ENCODE assay signal across 8 cellular contexts in genomic region chr14:35808658-35809563, GRCh38. TPM values are rescaled to one million over a fixed set of nuclear protein-coding genes. Genes with fewer than 3 reads are reported as not detected.
DNase-seq lines count a peak whose midpoint lies in the region; ATAC-seq, FAIRE-seq and TF ChIP-seq lines count a peak whose summit lies in the region.
"Not testable (repeated sequence)": the region's sequence is repeated elsewhere in the genome, so short reads cannot be mapped to it uniquely, and the experiment has no call there.

TSS of gene RALGAPA1 (minus strand) at chr14:35809295. CDS start at chr14:35808835, 460 bp downstream.

- intact Hi-C loops in psoas muscle (cut with DNase I) = not testable (repeated sequence)

- ATAC-seq in GM18499 (IDR thresholded peaks at IDR 0.05; ENCODE audit: insufficient read depth, unreplicated experiment) = peak; percentile 92
- peak; percentile 95 for ATAC-seq in HG02943 (IDR thresholded peaks at IDR 0.05; ENCODE audit: low read depth, unreplicated experiment)
- ATAC-seq in psoas muscle = peak; percentile 97 to 100 (median 99)

- WGBS in psoas muscle, 3 donors = 0 to 1% (median 0%) methylated on average over 38 to 54 of the region's 64 CpGs

- peaks cover 0 to 23% of the 10 kb centered on the region in 2 donors for H3K4me1 ChIP-seq in right atrium auricular region
- H3K4me1 ChIP-seq in psoas muscle = peaks cover 20% of the 10 kb centered on the region

- H3K4me3 ChIP-seq in right atrium auricular region (peak within 1 kb of the TSS; percentile 75 to 78), psoas muscle (peak within 1 kb of the TSS; percentile 71)

- DNase-seq in NCI-H187 (lab: John Stamatoyannopoulos, UW) (peak; percentile 82 to 93), T-helper 2 cell (peak; percentile 76 to 98 (median 92)), anterior cingulate cortex (lab: John Stamatoyannopoulos, UW) (peak; percentile 44 to 95 (median 86)), right atrium auricular region (ENCODE audit: low spot score) (peak; percentile 97), psoas muscle (peak; percentile 91 to 96), urothelium cell line (ENCODE audit: low spot score) (peak; percentile 92)

- H3K36me3 ChIP-seq in right atrium auricular region; psoas muscle (ENCODE audit: insufficient read depth in 1 of 2, low read depth in 1 of 2): not testable (repeated sequence)

- FAIRE-seq in urothelium cell line (lab: Jason Lieb, UNC) = peak; percentile 70

- H3K27me3 ChIP-seq in right atrium auricular region; psoas muscle (ENCODE audit: insufficient read depth in 3 of 3, low read length in 2 of 3): not testable (repeated sequence)

- TF ChIP-seq CTCF in right atrium auricular region (IDR thresholded peaks at IDR 0.05) = peak in 1 of 2 donors; percentile 35
- TF ChIP-seq CTCF in psoas muscle (IDR thresholded peaks at IDR 0.05) = peak; percentile 38

- not testable (repeated sequence) for H3K9me3 ChIP-seq in right atrium auricular region, psoas muscle

- peak within 1 kb of the TSS; percentile 90 to 95 for H3K27ac ChIP-seq in right atrium auricular region
- peak within 1 kb of the TSS; percentile 85 for H3K27ac ChIP-seq in psoas muscle

RNA-seq across cellular contexts. Expression of gene RALGAPA1, which starts in this region (rescaled TPM):
- 10 to 100 TPM; 26.9 to 29.6 TPM for total RNA-seq in right atrium auricular region
- total RNA-seq in psoas muscle = 10 to 100 TPM; 28.0 to 40.1 (median 35.2) TPM
- 10 to 100 TPM in 1 of 3 donors, 1 to 10 TPM in 2; 4.3 to 12.7 (median 8.7) TPM for polyA plus RNA-seq in psoas muscle

Comparison
In these comparisons a context has a peak if more than half of its experiments do, and no peak if none do; other contexts are left out.
1. Peak in every context shown above with its lines: DNase-seq, ATAC-seq, H3K4me3 ChIP-seq and H3K27ac ChIP-seq.